In genomic region chr20:23629017-23629541, GRCh38 we compare ENCODE assay signal across 1 cellular context.
TF ChIP-seq lines count a peak whose summit lies in the region.

No MANE protein-coding gene starts in this region.

TF ChIP-seq in K562, 482 proteins besides CTCF, POLR2A, EP300 and RAD21 (continued from another document):
- TF ChIP-seq USF1 (CRISPR knock-in tag; IDR thresholded peaks at IDR 0.05), result peak; percentile 67
- peak; percentile 41; the same call in 1 of the 2 replicates for TF ChIP-seq USF2 (CRISPR knock-in tag; IDR thresholded peaks at IDR 0.05)
- no peak for TF ChIP-seq STAT6 (CRISPR knock-in tag; IDR thresholded peaks at IDR 0.05)
TF ChIP-seq in K562: peak in this region for 4.
